1 cellular context compared by ENCODE assay signal in genomic region chr19:47411696-47412095, GRCh38. TPM values are rescaled to one million over a fixed set of nuclear protein-coding genes. Genes with fewer than 3 reads are reported as not detected.
"Had no signal": no experiment of that assay in that cellular context is flagged by ENCODE, and none has a peak within 500 bp of the region (broad histone marks: within the 10 kb centered on the region; RNA-seq: fewer than 3 reads in every experiment).

No MANE protein-coding gene starts in this region.

RNA-seq across cellular contexts. Expression of gene MEIS3, which starts 7.6 kb away (rescaled TPM):
- total RNA-seq: GM12878 had no signal

RNA-seq across cellular contexts. Expression of gene SLC8A2, which starts 60.0 kb away (rescaled TPM):
- total RNA-seq: GM12878 had no signal
- polyA plus RNA-seq: GM12878 had no signal
